18 cellular contexts compared by ENCODE assay signal in the genomic region with DNA sequence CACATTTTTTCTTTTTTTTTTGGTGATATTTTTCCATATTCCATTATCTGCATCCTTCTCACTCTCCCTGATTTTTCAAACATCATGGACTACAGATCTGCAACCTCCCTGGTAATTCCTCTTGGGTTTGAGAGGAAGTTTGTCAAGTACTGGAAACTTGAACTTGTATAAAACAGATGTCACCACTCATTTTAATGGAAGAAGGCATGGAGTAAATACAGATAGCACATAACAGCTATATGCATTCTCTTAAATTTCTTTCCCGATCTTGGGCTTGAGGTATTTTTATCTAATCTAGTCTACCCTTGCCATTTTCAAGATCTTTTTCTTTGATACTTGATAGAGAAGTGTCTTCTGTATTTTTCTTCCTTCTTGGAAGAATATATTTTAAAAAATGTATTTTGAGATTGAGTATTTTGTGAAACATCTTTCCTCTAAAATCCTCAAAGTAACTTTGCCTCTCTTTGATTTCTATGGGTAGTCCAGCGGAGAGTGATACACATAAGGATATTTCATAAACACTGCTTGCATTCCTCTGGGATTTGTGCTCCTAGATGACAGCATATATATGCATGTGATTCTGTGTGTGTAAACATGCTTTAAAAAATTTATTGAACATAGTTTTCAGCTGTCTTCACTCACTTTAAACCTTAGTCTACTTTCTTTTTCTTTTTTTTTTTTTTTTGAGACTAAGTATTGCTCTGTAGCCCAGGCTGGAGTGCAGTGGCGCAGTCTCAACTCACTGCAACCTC.
"Had no signal": no experiment of that assay in that cellular context is flagged by ENCODE, and none has a peak within 500 bp of the region (broad histone marks: within the 10 kb centered on the region; RNA-seq: fewer than 3 reads in every experiment).

No MANE protein-coding gene starts in this region.

- H3K36me3 Mint-ChIP-seq: stimulated activated naive B cell treated with anti-CD40 and anti-IgM and Interleukin-4, amounts not matched to agents 10 μg/mL and 1 μg/mL and 100 μg/mL, for 72 hours had no signal

- H3K4me3 Mint-ChIP-seq: activated CD4-positive, alpha-beta T cell treated with anti-CD3 and anti-CD28 coated beads, Interleukin-2, amount 10 ng/mL, durations not matched to agents 7 days and 5 days; stimulated activated naive B cell treated with anti-CD40 and anti-IgM and Interleukin-4, amounts not matched to agents 10 μg/mL and 1 μg/mL and 100 μg/mL, for 72 hours had no signal

- H3K36me3 ChIP-seq: colonic mucosa, esophagus squamous epithelium, gastroesophageal sphincter, heart right ventricle, tibial nerve, uterus had no signal

- H3K27ac ChIP-seq: colonic mucosa, esophagus squamous epithelium, heart right ventricle, uterus had no signal

- ATAC-seq: gastroesophageal sphincter; heart right ventricle; left colon; mucosa of descending colon; naive thymus-derived CD8-positive, alpha-beta T cell; stimulated activated naive B cell treated with anti-CD40 and anti-IgM and Interleukin-4, amounts not matched to agents 10 μg/mL and 1 μg/mL and 100 μg/mL, for 72 hours had no signal

- H3K4me3 ChIP-seq: colonic mucosa, esophagus squamous epithelium, gastroesophageal sphincter, heart right ventricle, lung, mucosa of descending colon, tibial nerve, uterus had no signal

- H3K27me3 ChIP-seq: colonic mucosa, esophagus squamous epithelium, gastroesophageal sphincter, heart right ventricle, tibial nerve, uterus had no signal

- H3K4me1 ChIP-seq: colonic mucosa had no signal

- DNase-seq: activated CD4-positive, alpha-beta T cell treated with anti-CD3 and anti-CD28 coated beads, Interleukin-2, amount 10 ng/mL, durations not matched to agents 7 days and 5 days; activated naive CD4-positive, alpha-beta T cell treated with Interleukin-2 at 50 U/mL for 16 hours; colonic mucosa; esophagus squamous epithelium; heart right ventricle; left colon; mucosa of descending colon; naive thymus-derived CD8-positive, alpha-beta T cell; retina; stimulated activated CD4-positive, alpha-beta T cell treated with anti-CD3 and anti-CD28 coated beads, Interleukin-15, amount 100 ng/mL, for 24 hours; stimulated activated CD4-positive, alpha-beta T cell treated with anti-CD3 and anti-CD28 coated beads, Interleukin-4, amount 100 ng/mL, for 1 hour; stimulated activated naive B cell treated with anti-CD40 and anti-IgM and Interleukin-4, amounts not matched to agents 10 μg/mL and 1 μg/mL and 100 μg/mL, for 72 hours; substantia nigra; SW 1271; uterus had no signal

- H3K27me3 Mint-ChIP-seq: activated CD4-positive, alpha-beta T cell treated with anti-CD3 and anti-CD28 coated beads, Interleukin-2, amount 10 ng/mL, durations not matched to agents 7 days and 5 days; naive thymus-derived CD8-positive, alpha-beta T cell; stimulated activated naive B cell treated with anti-CD40 and anti-IgM and Interleukin-4, amounts not matched to agents 10 μg/mL and 1 μg/mL and 100 μg/mL, for 72 hours had no signal

- H3K9me3 Mint-ChIP-seq: naive thymus-derived CD8-positive, alpha-beta T cell; stimulated activated naive B cell treated with anti-CD40 and anti-IgM and Interleukin-4, amounts not matched to agents 10 μg/mL and 1 μg/mL and 100 μg/mL, for 72 hours had no signal

- H3K27ac Mint-ChIP-seq: activated CD4-positive, alpha-beta T cell treated with anti-CD3 and anti-CD28 coated beads, Interleukin-2, amount 10 ng/mL, durations not matched to agents 7 days and 5 days had no signal

- H3K9me3 ChIP-seq: colonic mucosa, esophagus squamous epithelium, gastroesophageal sphincter, heart right ventricle, mucosa of descending colon, tibial nerve, uterus had no signal
